Comparison of ENCODE assay signal across 19 cellular contexts in genomic region chr17:66661857-66662256, GRCh38.
A peak's percentile ranks its signal among the peaks of the same experiment; 100 is the strongest.
DNase-seq lines count a peak whose midpoint lies in the region; ATAC-seq, FAIRE-seq and TF ChIP-seq lines count a peak whose summit lies in the region.
"Had no signal": no experiment of that assay in that cellular context is flagged by ENCODE, and none has a peak within 500 bp of the region (broad histone marks: within the 10 kb centered on the region; RNA-seq: fewer than 3 reads in every experiment).

No MANE protein-coding gene starts in this region.

- no peak for FAIRE-seq in endothelial cell of umbilical vein (lab: Jason Lieb, UNC)
- no peak for FAIRE-seq in GM19239 (lab: Jason Lieb, UNC)
- FAIRE-seq: GM12891, GM18507 had no signal

- BruUV-seq in PC-3 (replicated peaks; lab: Mats Ljungman, UMichigan) (no TSS peak), endothelial cell of umbilical vein (replicated peaks; lab: Mats Ljungman, UMichigan) (no TSS peak)

- CTCF ChIA-PET in PC-3 (lab: Charles Lee) (interaction anchor here (0.6 to 1.2 kb wide), 4 partner anchors 12 to 811 kb away, joined by 3 to 6 read pairs (median 4); no protein-coding TSS in a partner anchor), endothelial cell of umbilical vein (lab: Charles Lee) (interaction anchor here (1.0 to 1.4 kb wide), 4 partner anchors 8 to 462 kb away, joined by 3 to 9 read pairs (median 4); no protein-coding TSS in a partner anchor)

- DNase-seq in ELF-1 (ENCODE audit: low read depth, low spot score) (peak; percentile 47), PC-3 (peak; percentile 64), endothelial cell of umbilical vein (ENCODE audit: low read depth, low spot score) (no peak), GM19239 (ENCODE audit: insufficient read length, low spot score) (no peak)
- DNase-seq: CD8-positive, alpha-beta memory T cell; DND-41; GF-D8; NCI-H1105; NCI-H1930; NCI-H2171; NCI-H446; T-cell; T-helper 9 cell had no signal

- POLR2A ChIA-PET in PC-3 (lab: Charles Lee; ENCODE audit: unreplicated experiment) (interaction anchor here (0.6 kb wide), 1 partner anchor 86 kb away, joined by 3 read pairs; no protein-coding TSS in a partner anchor), endothelial cell of umbilical vein (lab: Charles Lee) (no interaction called here)

- TF ChIP-seq CTCF in PC-3 (conservative IDR thresholded peaks at IDR 0.05; ENCODE audit: low read depth, low read length) = no peak
- no peak for TF ChIP-seq CTCF in endothelial cell of umbilical vein (IDR thresholded peaks at IDR 0.05; ENCODE audit: extremely low read depth in 1 of 2, insufficient read depth in 1 of 2, low read depth in 1 of 2, low read length in 2 of 2)

- no peak overlapping the region for H3K9ac ChIP-seq in BLaER1 treated with 17β-estradiol and CSF1 and Interleukin-3, amounts not matched to agents 10 nM and 100 nM
- no peak overlapping the region for H3K9ac ChIP-seq in PC-3 (ENCODE audit: low read length)
- H3K9ac ChIP-seq in endothelial cell of umbilical vein (replicated peaks; ENCODE audit: extremely low read depth, insufficient read depth, low read length) = no peak overlapping the region

- no peaks in the 10 kb centered on the region for H3K27me3 ChIP-seq in BLaER1 treated with 17β-estradiol and CSF1 and Interleukin-3, amounts not matched to agents 10 nM and 100 nM
- H3K27me3 ChIP-seq in PC-3 (ENCODE audit: low read length) = no peaks in the 10 kb centered on the region
- H3K27me3 ChIP-seq in endothelial cell of umbilical vein (ENCODE audit: control insufficient read depth in 2 of 2, insufficient read depth in 2 of 2, low read length in 2 of 2) = no peaks in the 10 kb centered on the region

- peak overlapping the region in 6 of 11 experiments; percentile 4 to 71 (median 61); a peak in 4 of 22 replicates for H3K4me2 ChIP-seq in BLaER1 treated with 17β-estradiol and CSF1 and Interleukin-3, amounts not matched to agents 10 nM and 100 nM
- H3K4me2 ChIP-seq in PC-3 (ENCODE audit: low read length) (peak overlapping the region; percentile 32), endothelial cell of umbilical vein (ENCODE audit: insufficient read depth, low read length) (no peak overlapping the region)

- no peak overlapping the region for H3K27ac ChIP-seq in BLaER1 treated with 17β-estradiol and CSF1 and Interleukin-3, amounts not matched to agents 10 nM and 100 nM
- peak overlapping the region; percentile 75 for H3K27ac ChIP-seq in PC-3 (ENCODE audit: low read length)
- H3K27ac ChIP-seq in endothelial cell of umbilical vein (ENCODE audit: insufficient read depth, low read depth, low read length) = peak overlapping the region; percentile 26

- dilution Hi-C loops in endothelial cell of umbilical vein (cut with MboI; ENCODE audit: extremely low pct_ligation_motif_present, low sequenced_read_pairs) = no loop called here

- intact Hi-C loops in PC-3 (cut with micrococcal nuclease) (no loop called here), endothelial cell of umbilical vein (cut with micrococcal nuclease) (no loop called here)

- H3K9me3 ChIP-seq in BLaER1 treated with 17β-estradiol and CSF1 and Interleukin-3, amounts not matched to agents 10 nM and 100 nM (replicated peaks in 1 of 11) = peaks cover 7 to 32% (median 16%) of the 10 kb centered on the region in 11 experiments; a peak in 15 of 22 replicates
- no peaks in the 10 kb centered on the region for H3K9me3 ChIP-seq in PC-3 (ENCODE audit: low read length)
- H3K9me3 ChIP-seq in endothelial cell of umbilical vein (replicated peaks; ENCODE audit: control insufficient read depth, insufficient read depth, low read length) = no peaks in the 10 kb centered on the region

- H3F3A ChIP-seq in PC-3 (ENCODE audit: low read length, unreplicated experiment) = peaks cover 5% of the 10 kb centered on the region

- peaks cover 18 to 30% (median 25%) of the 10 kb centered on the region in 10 experiments for H3K4me1 ChIP-seq in BLaER1 treated with 17β-estradiol and CSF1 and Interleukin-3, amounts not matched to agents 10 nM and 100 nM
- H3K4me1 ChIP-seq in PC-3 (ENCODE audit: insufficient read depth, low read length) (peaks cover 25% of the 10 kb centered on the region), endothelial cell of umbilical vein (ENCODE audit: control insufficient read depth, extremely low read depth, insufficient read depth, low read length) (peaks cover 13% of the 10 kb centered on the region)

- ATAC-seq in PC-3 (peak; percentile 41), HG03521 (IDR thresholded peaks at IDR 0.05; ENCODE audit: unreplicated experiment) (no peak), HG02571 (IDR thresholded peaks at IDR 0.05; ENCODE audit: unreplicated experiment) (no peak), GM18861 (IDR thresholded peaks at IDR 0.05; ENCODE audit: unreplicated experiment) (no peak)
- ATAC-seq: T-cell had no signal

- H2AFZ ChIP-seq in PC-3 (ENCODE audit: low read length) (no peak overlapping the region), endothelial cell of umbilical vein (ENCODE audit: low read depth, low read length) (no peak overlapping the region)

- no peak for TF ChIP-seq POLR2A in endothelial cell of umbilical vein (IDR thresholded peaks at IDR 0.05; ENCODE audit: low read depth, low read length)

- H3K79me2 ChIP-seq in PC-3 (ENCODE audit: low read length) = no peaks in the 10 kb centered on the region; the same call in 1 of the 2 replicates
- no peaks in the 10 kb centered on the region for H3K79me2 ChIP-seq in endothelial cell of umbilical vein (ENCODE audit: control insufficient read depth, insufficient read depth, low read length)

- H3K9me1 ChIP-seq in endothelial cell of umbilical vein (replicated peaks; ENCODE audit: control insufficient read depth, extremely low read depth, insufficient read depth, low read length) = no peaks in the 10 kb centered on the region

- H3K4me3 ChIP-seq in BLaER1 treated with 17β-estradiol and CSF1 and Interleukin-3, amounts not matched to agents 10 nM and 100 nM = no peak overlapping the region
- H3K4me3 ChIP-seq in PC-3 (ENCODE audit: low read length) (no peak overlapping the region), endothelial cell of umbilical vein (replicated peaks in 1 of 3; ENCODE audit: insufficient read depth in 1 of 3, low read depth in 1 of 3, low read length in 3 of 3) (no peak overlapping the region)

- H4K20me1 ChIP-seq in BLaER1 treated with 17β-estradiol and CSF1 and Interleukin-3, amounts not matched to agents 10 nM and 100 nM = peaks cover 0 to 58% (median 0%) of the 10 kb centered on the region in 11 experiments; a peak in 3 of 22 replicates
- H4K20me1 ChIP-seq in PC-3 (ENCODE audit: low read length) (no peaks in the 10 kb centered on the region; the same call in 1 of the 2 replicates), endothelial cell of umbilical vein (replicated peaks; ENCODE audit: control insufficient read depth, extremely low read depth, insufficient read depth, low read length) (no peaks in the 10 kb centered on the region)

- peaks cover 0 to 99% (median 0%) of the 10 kb centered on the region in 11 experiments; a peak in 7 of 22 replicates for H3K36me3 ChIP-seq in BLaER1 treated with 17β-estradiol and CSF1 and Interleukin-3, amounts not matched to agents 10 nM and 100 nM
- H3K36me3 ChIP-seq in PC-3 (ENCODE audit: low read depth, low read length) (no peaks in the 10 kb centered on the region; the same call in 1 of the 2 replicates), endothelial cell of umbilical vein (ENCODE audit: control insufficient read depth in 2 of 2, extremely low read depth in 1 of 2, insufficient read depth in 2 of 2, low read length in 2 of 2) (no peaks in the 10 kb centered on the region)

- no peaks in the 10 kb centered on the region for H3K9me2 ChIP-seq in PC-3 (replicated peaks; ENCODE audit: low read length)

TF ChIP-seq in endothelial cell of umbilical vein, 7 proteins besides CTCF, POLR2A, EP300 and RAD21:
- TF ChIP-seq POLR2AphosphoS5 (IDR thresholded peaks at IDR 0.05; ENCODE audit: insufficient read depth, low read depth, low read length) (no peak), FOS (IDR thresholded peaks at IDR 0.05; ENCODE audit: borderline replicate concordance, insufficient read depth, low read length) (no peak), EZH2 (IDR thresholded peaks at IDR 0.05; ENCODE audit: borderline replicate concordance, low read depth, low read length, severe bottlenecking) (no peak), GATA2 (IDR thresholded peaks at IDR 0.05; ENCODE audit: insufficient read depth, insufficient read length, low read depth, low read length) (no peak), MYC (IDR thresholded peaks at IDR 0.05; ENCODE audit: low read depth, low read length) (no peak), JUN (IDR thresholded peaks at IDR 0.05; ENCODE audit: borderline replicate concordance, insufficient read depth, insufficient read length, low read depth) (no peak)
- TF ChIP-seq, protein P1, sequence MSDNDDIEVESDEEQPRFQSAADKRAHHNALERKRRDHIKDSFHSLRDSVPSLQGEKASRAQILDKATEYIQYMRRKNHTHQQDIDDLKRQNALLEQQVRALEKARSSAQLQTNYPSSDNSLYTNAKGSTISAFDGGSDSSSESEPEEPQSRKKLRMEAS (IDR thresholded peaks at IDR 0.05; ENCODE audit: insufficient read depth, insufficient read length) = no peak
TF ChIP-seq in endothelial cell of umbilical vein: peak in this region for 0.

Comparison
In these comparisons a context has a peak if more than half of its experiments do, and no peak if none do; other contexts are left out.
1. H3K27ac ChIP-seq: peak in PC-3 (single experiment) and endothelial cell of umbilical vein (single experiment); none in BLaER1 treated with 17β-estradiol and CSF1 and Interleukin-3, amounts not matched to agents 10 nM and 100 nM (0 of 11).
2. DNase-seq: peak in ELF-1 (single experiment) and PC-3 (single experiment); none in endothelial cell of umbilical vein (single experiment) and GM19239 (single experiment).